Comparison of ENCODE assay signal across 8 cellular contexts in the genomic region with DNA sequence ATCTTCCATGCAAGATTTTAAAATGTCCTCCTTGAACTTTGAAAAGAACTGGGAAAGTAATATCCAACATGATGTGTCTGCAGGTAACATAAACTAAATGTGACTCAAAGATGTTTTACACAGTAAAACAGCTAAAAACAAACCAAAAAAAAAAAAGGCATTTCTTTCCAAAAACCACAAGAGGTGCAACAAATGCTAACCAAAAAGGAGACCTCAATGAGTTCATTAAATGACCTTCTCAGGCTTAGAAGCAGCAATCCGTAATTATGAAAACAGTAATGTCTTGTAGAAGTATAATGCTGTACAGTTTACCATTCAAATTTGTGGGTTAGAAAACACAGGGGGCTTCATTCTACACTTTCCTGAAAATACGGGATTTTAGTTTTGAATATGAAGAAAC. TPM values are rescaled to one million over a fixed set of nuclear protein-coding genes. Genes with fewer than 3 reads are reported as not detected.
A peak's percentile ranks its signal among the peaks of the same experiment; 100 is the strongest.
DNase-seq lines count a peak whose midpoint lies in the region; ATAC-seq and TF ChIP-seq lines count a peak whose summit lies in the region.

No MANE protein-coding gene starts in this region.

- H3K27me3 ChIP-seq in HUES6 (ENCODE audit: control insufficient read depth, insufficient read depth, low read length), result peaks cover 8% of the 10 kb centered on the region; the same call in 1 of the 2 replicates

- POLR2A ChIA-PET in activated B cell treated with CpG ODN at 0.5 μM for 24 hours (lab: Charles Lee), result interaction anchor here (0.6 to 2.7 kb wide), 7 partner anchors 8 to 507 kb away, joined by 3 to 49 read pairs (median 5); partner anchors contain the start of gene UBLCP1

- H3K9me3 ChIP-seq in HUES6 (ENCODE audit: control insufficient read depth, insufficient read depth, low read depth, low read length), result no peaks in the 10 kb centered on the region

- peak overlapping the region; percentile 97 for H3K4me3 Mint-ChIP-seq in activated B cell treated with CpG ODN at 0.5 μM for 24 hours
- H3K4me3 Mint-ChIP-seq in stimulated activated effector memory CD8-positive, alpha-beta T cell treated with anti-CD3 and anti-CD28 coated beads, Interleukin-12 subunit alpha, Interleukin-12 subunit beta, amount 100 ng/mL, for 72 hours, result peak overlapping the region; percentile 100

- intact Hi-C loops in activated B cell treated with CpG ODN at 0.5 μM for 24 hours (cut with micrococcal nuclease), result loop anchor here (1.0 to 5.0 kb wide), 4 partner anchors 22 to 1465 kb away; partner anchors contain the start of genes IL12B and LSM11

- peaks cover 72% of the 10 kb centered on the region for H3K4me1 Mint-ChIP-seq in activated B cell treated with CpG ODN at 0.5 μM for 24 hours
- H3K4me1 Mint-ChIP-seq in stimulated activated effector memory CD8-positive, alpha-beta T cell treated with anti-CD3 and anti-CD28 coated beads, Interleukin-12 subunit alpha, Interleukin-12 subunit beta, amount 100 ng/mL, for 72 hours, result peaks cover 52% of the 10 kb centered on the region

- H3K27ac Mint-ChIP-seq in activated B cell treated with CpG ODN at 0.5 μM for 24 hours, result peak overlapping the region; percentile 81
- peak overlapping the region; percentile 99 for H3K27ac Mint-ChIP-seq in stimulated activated effector memory CD8-positive, alpha-beta T cell treated with anti-CD3 and anti-CD28 coated beads, Interleukin-12 subunit alpha, Interleukin-12 subunit beta, amount 100 ng/mL, for 72 hours

- H3K9ac ChIP-seq in HUES6 (ENCODE audit: low read length), result no peak overlapping the region

- no peaks in the 10 kb centered on the region for H3K36me3 ChIP-seq in HUES6 (ENCODE audit: control insufficient read depth, insufficient read depth, low read length)

- CTCF ChIA-PET in activated B cell treated with CpG ODN at 0.5 μM for 24 hours (lab: Charles Lee), result interaction anchor here (0.6 to 3.4 kb wide), 2 partner anchors 16 to 50 kb away, joined by 4 to 20 read pairs; no protein-coding TSS in a partner anchor

- no peaks in the 10 kb centered on the region for H3K9me3 Mint-ChIP-seq in activated B cell treated with CpG ODN at 0.5 μM for 24 hours
- no peaks in the 10 kb centered on the region for H3K9me3 Mint-ChIP-seq in stimulated activated effector memory CD8-positive, alpha-beta T cell treated with anti-CD3 and anti-CD28 coated beads, Interleukin-12 subunit alpha, Interleukin-12 subunit beta, amount 100 ng/mL, for 72 hours

- ATAC-seq in activated B cell treated with CpG ODN at 0.5 μM for 24 hours (ENCODE audit: low read depth) (no peak), HG03439 (IDR thresholded peaks at IDR 0.05; ENCODE audit: unreplicated experiment) (no peak)
- ATAC-seq in stimulated activated effector memory CD8-positive, alpha-beta T cell treated with anti-CD3 and anti-CD28 coated beads, Interleukin-12 subunit alpha, Interleukin-12 subunit beta, amount 100 ng/mL, for 72 hours, result no peak

- H3K36me3 Mint-ChIP-seq in activated B cell treated with CpG ODN at 0.5 μM for 24 hours (ENCODE audit: low read depth), result peaks cover 27% of the 10 kb centered on the region
- peaks cover 73% of the 10 kb centered on the region for H3K36me3 Mint-ChIP-seq in stimulated activated effector memory CD8-positive, alpha-beta T cell treated with anti-CD3 and anti-CD28 coated beads, Interleukin-12 subunit alpha, Interleukin-12 subunit beta, amount 100 ng/mL, for 72 hours

- DNase-seq in activated B cell treated with CpG ODN at 0.5 μM for 24 hours (no peak), foreskin fibroblast (no peak), dedifferentiated amniotic fluid mesenchymal stem cell (ENCODE audit: extremely low spot score) (no peak), NCI-H146 (lab: John Stamatoyannopoulos, UW) (no peak)
- no peak for DNase-seq in stimulated activated effector memory CD8-positive, alpha-beta T cell treated with anti-CD3 and anti-CD28 coated beads, Interleukin-12 subunit alpha, Interleukin-12 subunit beta, amount 100 ng/mL, for 72 hours (ENCODE audit: low spot score in 2 of 2)
- DNase-seq in stimulated activated CD8-positive, alpha-beta memory T cell treated with anti-CD3 and anti-CD28 coated beads, Interleukin-4, amount 100 ng/mL, for 48 hours, result no peak

- no peaks in the 10 kb centered on the region for H3K27me3 Mint-ChIP-seq in activated B cell treated with CpG ODN at 0.5 μM for 24 hours

- peaks cover 19% of the 10 kb centered on the region for H3K4me1 ChIP-seq in HUES6 (ENCODE audit: control insufficient read depth, insufficient read depth, low read length)

- H3K4me3 ChIP-seq in HUES6 (ENCODE audit: low read depth, low read length), result peak overlapping the region; percentile 89; the same call in 1 of the 2 replicates
- H3K4me3 ChIP-seq in foreskin fibroblast (ENCODE audit: low read depth in 1 of 2, low read length in 2 of 2), result peak overlapping the region; percentile 82 to 84

- TF ChIP-seq CTCF in activated B cell treated with CpG ODN at 0.5 μM for 24 hours (IDR thresholded peaks at IDR 0.05) (no peak), foreskin fibroblast (IDR thresholded peaks at IDR 0.05; ENCODE audit: low read depth, low read length) (no peak)

- H3K27ac ChIP-seq in HUES6 (ENCODE audit: low read depth, low read length), result no peak overlapping the region

RNA-seq across cellular contexts. Expression of gene RNF145, which starts 2.5 kb away (rescaled TPM):
- 66.1 and 79.1 TPM in 2 replicates for total RNA-seq in activated B cell treated with CpG ODN at 0.5 μM for 24 hours

RNA-seq across cellular contexts. Expression of gene UBLCP1, which starts 56.3 kb away (rescaled TPM):
- total RNA-seq in activated B cell treated with CpG ODN at 0.5 μM for 24 hours, result 40.3 and 44.8 TPM in 2 replicates
